In the genomic region with DNA sequence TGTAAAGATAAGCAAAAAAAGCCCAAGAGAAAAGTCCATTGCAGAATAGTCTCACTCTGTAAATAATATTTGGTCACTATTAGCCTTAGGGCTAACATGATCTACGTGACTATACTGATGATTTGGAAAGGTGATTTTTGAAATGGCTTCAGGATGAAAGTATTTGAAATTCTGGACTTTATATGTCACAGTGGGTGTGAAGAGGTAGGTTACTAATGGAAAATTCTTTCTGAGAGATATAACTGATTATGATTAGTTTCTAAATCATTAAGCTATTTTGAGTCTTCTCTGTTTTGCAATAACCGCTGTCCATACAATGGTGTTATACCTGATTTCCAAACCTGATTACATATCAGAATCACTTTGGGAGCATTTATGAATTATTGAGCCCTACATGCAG, we compare ENCODE assay signal across 5 cellular contexts.
"Had no signal": no experiment of that assay in that cellular context is flagged by ENCODE, and none has a peak within 500 bp of the region (broad histone marks: within the 10 kb centered on the region; RNA-seq: fewer than 3 reads in every experiment).

No MANE protein-coding gene starts in this region.

- H2AFZ ChIP-seq: GM23338 had no signal

- H3K4me3 Mint-ChIP-seq: GM23338, H9 had no signal

- DNase-seq: H9, HCEC 1CT, IMR-90 had no signal

- H3K4me2 ChIP-seq: GM23338 had no signal

- H3K9me3 Mint-ChIP-seq: GM23338, H9 had no signal

- H3K4me3 ChIP-seq: GM23338, K562 had no signal
